ENCODE assay signal across 2 cellular contexts in the genomic region with DNA sequence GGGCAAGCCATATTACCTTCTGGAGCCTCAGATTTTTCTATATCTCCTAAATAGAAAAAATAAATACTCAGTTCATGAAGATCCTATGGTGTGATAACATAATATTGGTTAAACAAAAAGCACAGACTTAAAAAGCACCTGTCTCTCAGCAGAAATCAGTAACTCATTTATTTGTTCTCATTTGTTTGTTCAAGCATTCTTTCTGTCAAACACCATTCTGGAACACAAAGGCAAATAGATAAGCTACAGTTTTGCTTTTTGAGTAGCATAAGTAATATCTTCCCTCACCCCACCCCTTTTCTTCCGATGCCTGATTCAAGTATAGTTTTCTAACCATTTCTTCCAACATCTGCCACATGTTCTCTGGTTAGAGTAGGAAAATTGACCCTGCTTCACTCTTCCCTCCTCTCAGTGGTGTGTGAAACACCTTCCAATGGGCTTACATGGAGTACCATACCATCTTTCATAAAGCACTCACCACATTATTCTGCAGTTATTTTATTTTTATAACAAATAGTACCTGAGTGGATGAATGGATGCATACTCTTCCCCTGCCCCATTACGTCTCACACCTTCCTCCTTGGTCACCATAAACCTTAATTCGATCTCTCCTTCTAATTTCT.
TF ChIP-seq lines count a peak whose summit lies in the region.

No MANE protein-coding gene starts in this region.

TF ChIP-seq in A549, 52 proteins besides CTCF, POLR2A, EP300 and RAD21 (continued from another document):
- TF ChIP-seq, protein P1, sequence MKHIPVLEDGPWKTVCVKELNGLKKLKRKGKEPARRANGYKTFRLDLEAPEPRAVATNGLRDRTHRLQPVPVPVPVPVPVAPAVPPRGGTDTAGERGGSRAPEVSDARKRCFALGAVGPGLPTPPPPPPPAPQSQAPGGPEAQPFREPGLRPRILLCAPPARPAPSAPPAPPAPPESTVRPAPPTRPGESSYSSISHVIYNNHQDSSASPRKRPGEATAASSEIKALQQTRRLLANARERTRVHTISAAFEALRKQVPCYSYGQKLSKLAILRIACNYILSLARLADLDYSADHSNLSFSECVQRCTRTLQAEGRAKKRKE (CRISPR knock-in tag; IDR thresholded peaks at IDR 0.05; ENCODE audit: low read depth) = no peak
- TF ChIP-seq CBX2 (IDR thresholded peaks at IDR 0.05; ENCODE audit: borderline replicate concordance, low read depth) = no peak
- no peak for TF ChIP-seq SMC3 (IDR thresholded peaks at IDR 0.05)
- TF ChIP-seq TP53 (CRISPR knock-in tag; IDR thresholded peaks at IDR 0.05) = no peak
- TF ChIP-seq, protein P2, sequence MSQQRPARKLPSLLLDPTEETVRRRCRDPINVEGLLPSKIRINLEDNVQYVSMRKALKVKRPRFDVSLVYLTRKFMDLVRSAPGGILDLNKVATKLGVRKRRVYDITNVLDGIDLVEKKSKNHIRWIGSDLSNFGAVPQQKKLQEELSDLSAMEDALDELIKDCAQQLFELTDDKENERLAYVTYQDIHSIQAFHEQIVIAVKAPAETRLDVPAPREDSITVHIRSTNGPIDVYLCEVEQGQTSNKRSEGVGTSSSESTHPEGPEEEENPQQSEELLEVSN (IDR thresholded peaks at IDR 0.05; ENCODE audit: borderline replicate concordance, low read depth) = no peak
- no peak for TF ChIP-seq FOSL2 (IDR thresholded peaks at IDR 0.05)
- TF ChIP-seq FOSL2 (CRISPR knock-in tag; IDR thresholded peaks at IDR 0.05) = no peak
- no peak for TF ChIP-seq FOSB (CRISPR knock-in tag; IDR thresholded peaks at IDR 0.05)
- no peak for TF ChIP-seq MAZ (IDR thresholded peaks at IDR 0.05; ENCODE audit: borderline replicate concordance, low read depth, low read length)
- no peak for TF ChIP-seq CEBPB (IDR thresholded peaks at IDR 0.05)
- TF ChIP-seq RARB (CRISPR knock-in tag; IDR thresholded peaks at IDR 0.05) = no peak
- TF ChIP-seq RCOR1 (IDR thresholded peaks at IDR 0.05; ENCODE audit: low read depth, low read length) = no peak
- TF ChIP-seq TFCP2L1 (CRISPR knock-in tag; IDR thresholded peaks at IDR 0.05) = no peak
- TF ChIP-seq GATA3 (IDR thresholded peaks at IDR 0.05; ENCODE audit: borderline replicate concordance) = no peak
- TF ChIP-seq, protein P3, sequence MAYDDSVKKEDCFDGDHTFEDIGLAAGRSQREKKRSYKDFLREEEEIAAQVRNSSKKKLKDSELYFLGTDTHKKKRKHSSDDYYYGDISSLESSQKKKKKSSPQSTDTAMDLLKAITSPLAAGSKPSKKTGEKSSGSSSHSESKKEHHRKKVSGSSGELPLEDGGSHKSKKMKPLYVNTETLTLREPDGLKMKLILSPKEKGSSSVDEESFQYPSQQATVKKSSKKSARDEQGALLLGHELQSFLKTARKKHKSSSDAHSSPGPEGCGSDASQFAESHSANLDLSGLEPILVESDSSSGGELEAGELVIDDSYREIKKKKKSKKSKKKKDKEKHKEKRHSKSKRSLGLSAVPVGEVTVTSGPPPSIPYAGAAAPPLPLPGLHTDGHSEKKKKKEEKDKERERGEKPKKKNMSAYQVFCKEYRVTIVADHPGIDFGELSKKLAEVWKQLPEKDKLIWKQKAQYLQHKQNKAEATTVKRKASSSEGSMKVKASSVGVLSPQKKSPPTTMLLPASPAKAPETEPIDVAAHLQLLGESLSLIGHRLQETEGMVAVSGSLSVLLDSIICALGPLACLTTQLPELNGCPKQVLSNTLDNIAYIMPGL (CRISPR knock-in tag; IDR thresholded peaks at IDR 0.05; ENCODE audit: borderline replicate concordance) = no peak
- TF ChIP-seq, protein P4, sequence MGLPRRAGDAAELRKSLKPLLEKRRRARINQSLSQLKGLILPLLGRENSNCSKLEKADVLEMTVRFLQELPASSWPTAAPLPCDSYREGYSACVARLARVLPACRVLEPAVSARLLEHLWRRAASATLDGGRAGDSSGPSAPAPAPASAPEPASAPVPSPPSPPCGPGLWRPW (IDR thresholded peaks at IDR 0.05) = no peak
- TF ChIP-seq CHD2 (IDR thresholded peaks at IDR 0.05; ENCODE audit: low read length, partially characterized antibody) = no peak
- no peak for TF ChIP-seq JUN (IDR thresholded peaks at IDR 0.05)
- TF ChIP-seq RNF2 (IDR thresholded peaks at IDR 0.05; ENCODE audit: borderline replicate concordance, low read depth) = no peak

TF ChIP-seq in SK-N-SH treated with all-trans-retinoic acid at 6 μM for 48 hours, 23 proteins besides CTCF, POLR2A, EP300 and RAD21 (continued from another document):
- TF ChIP-seq ZFP3 (CRISPR knock-in tag; IDR thresholded peaks at IDR 0.05) = no peak
- no peak for TF ChIP-seq ZNF565 (CRISPR knock-in tag; conservative IDR thresholded peaks at IDR 0.05; ENCODE audit: low read depth)
- TF ChIP-seq, protein P5, sequence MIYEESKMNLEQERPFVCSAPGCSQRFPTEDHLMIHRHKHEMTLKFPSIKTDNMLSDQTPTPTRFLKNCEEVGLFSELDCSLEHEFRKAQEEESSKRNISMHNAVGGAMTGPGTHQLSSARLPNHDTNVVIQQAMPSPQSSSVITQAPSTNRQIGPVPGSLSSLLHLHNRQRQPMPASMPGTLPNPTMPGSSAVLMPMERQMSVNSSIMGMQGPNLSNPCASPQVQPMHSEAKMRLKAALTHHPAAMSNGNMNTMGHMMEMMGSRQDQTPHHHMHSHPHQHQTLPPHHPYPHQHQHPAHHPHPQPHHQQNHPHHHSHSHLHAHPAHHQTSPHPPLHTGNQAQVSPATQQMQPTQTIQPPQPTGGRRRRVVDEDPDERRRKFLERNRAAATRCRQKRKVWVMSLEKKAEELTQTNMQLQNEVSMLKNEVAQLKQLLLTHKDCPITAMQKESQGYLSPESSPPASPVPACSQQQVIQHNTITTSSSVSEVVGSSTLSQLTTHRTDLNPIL (CRISPR knock-in tag; IDR thresholded peaks at IDR 0.05; ENCODE audit: low read depth) = no peak
